16 cellular contexts compared by ENCODE assay signal in genomic region chr6:134512946-134513345, GRCh38.
A peak's percentile ranks its signal among the peaks of the same experiment; 100 is the strongest.
DNase-seq lines count a peak whose midpoint lies in the region; ATAC-seq and TF ChIP-seq lines count a peak whose summit lies in the region.
"Had no signal": no experiment of that assay in that cellular context is flagged by ENCODE, and none has a peak within 500 bp of the region (broad histone marks: within the 10 kb centered on the region; RNA-seq: fewer than 3 reads in every experiment).

No MANE protein-coding gene starts in this region.

- H2BK5ac ChIP-seq in mesendoderm (ENCODE audit: low read length) = no peak overlapping the region

- H4K5ac ChIP-seq in mesendoderm (ENCODE audit: low read length) = no peak overlapping the region

- no peak overlapping the region for H3K23ac ChIP-seq in mesendoderm (ENCODE audit: low read length)

- H3K4me1 Mint-ChIP-seq in MCF 10A (ENCODE audit: insufficient read depth, unreplicated experiment) = peaks cover 28% of the 10 kb centered on the region
- H3K4me1 Mint-ChIP-seq: natural killer cell had no signal

- H3K18ac ChIP-seq in mesendoderm (ENCODE audit: low read length) = no peak overlapping the region

- H3K4me2 ChIP-seq in mesendoderm (ENCODE audit: low read length) = no peak overlapping the region

- BruUV-seq in MCF 10A (replicated peaks; lab: Mats Ljungman, UMichigan) = no TSS peak

- no peak overlapping the region for H3K56ac ChIP-seq in mesendoderm (ENCODE audit: low read length)

- H3K36me3 ChIP-seq in breast epithelium (no peaks in the 10 kb centered on the region), thoracic aorta (no peaks in the 10 kb centered on the region), mesendoderm (ENCODE audit: control insufficient read depth, insufficient read depth, low read length) (no peaks in the 10 kb centered on the region)

- no peaks in the 10 kb centered on the region for H3K79me1 ChIP-seq in mesendoderm (ENCODE audit: low read length)

- no peak overlapping the region for H3K4ac ChIP-seq in mesendoderm (ENCODE audit: low read depth, low read length)

- intact Hi-C loops in breast epithelium (cut with DNase I; ENCODE audit: low total_unique reads) = no loop called here
- intact Hi-C loops in MCF 10A (cut with micrococcal nuclease) = no loop called here

- H3K4me3 ChIP-seq in breast epithelium = no peak overlapping the region
- no peak overlapping the region for H3K4me3 ChIP-seq in thoracic aorta
- H3K4me3 ChIP-seq in mesendoderm (ENCODE audit: low read length) = no peak overlapping the region
- H3K4me3 ChIP-seq: GM12878 had no signal

- no peak overlapping the region for H2BK15ac ChIP-seq in mesendoderm (replicated peaks; ENCODE audit: low read depth)

- CTCF ChIA-PET in MCF 10A (lab: Yijun Ruan, JAX) = interaction anchor here (0.6 to 2.2 kb wide), 2 partner anchors 23 to 170 kb away, joined by 3 to 10 read pairs; no protein-coding TSS in a partner anchor

- H3K27me3 ChIP-seq in breast epithelium (no peaks in the 10 kb centered on the region), layer of hippocampus (ENCODE audit: control insufficient read depth, insufficient read depth, low read length) (no peaks in the 10 kb centered on the region), thoracic aorta (replicated peaks; ENCODE audit: insufficient read depth) (no peaks in the 10 kb centered on the region), mesendoderm (ENCODE audit: insufficient read depth, low read length, poor library complexity) (no peaks in the 10 kb centered on the region)

- no peak overlapping the region for H2BK120ac ChIP-seq in mesendoderm (ENCODE audit: low read depth, low read length)

- no peak overlapping the region for H3K4me3 Mint-ChIP-seq in MCF 10A (ENCODE audit: unreplicated experiment)
- H3K4me3 Mint-ChIP-seq: activated B cell treated with CpG ODN at 0.5 μM for 24 hours, natural killer cell had no signal

- H4K8ac ChIP-seq in mesendoderm (ENCODE audit: low read depth, low read length) = no peak overlapping the region

- TF ChIP-seq CTCF in breast epithelium (IDR thresholded peaks at IDR 0.05) = no peak
- no peak for TF ChIP-seq CTCF in MCF 10A (IDR thresholded peaks at IDR 0.05; ENCODE audit: unreplicated experiment)
- TF ChIP-seq CTCF in thoracic aorta (IDR thresholded peaks at IDR 0.05) = no peak

- no CpG with 5 or more reads among the region's 2 CpGs for WGBS in mesendoderm (ENCODE audit: extremely low coverage, insufficient coverage, low lambda C conversion rate)

- H3K9ac ChIP-seq in mesendoderm (ENCODE audit: low read length) = no peak overlapping the region

- H3K79me2 ChIP-seq in mesendoderm (ENCODE audit: control insufficient read depth, insufficient read depth, low read length) = no peaks in the 10 kb centered on the region

- H2AK5ac ChIP-seq in mesendoderm (ENCODE audit: low read length) = no peak overlapping the region

- no peaks in the 10 kb centered on the region for H3K9me3 ChIP-seq in breast epithelium
- H3K9me3 ChIP-seq in thoracic aorta = no peaks in the 10 kb centered on the region

- DNase-seq in breast epithelium (ENCODE audit: low spot score in 2 of 2) = no peak
- no peak for DNase-seq in MCF 10A (ENCODE audit: unreplicated experiment)
- peak in 26 of 61 donors; percentile 8 to 61 (median 32) for DNase-seq in caudate nucleus (lab: John Stamatoyannopoulos, UW)
- no peak for DNase-seq in thoracic aorta (ENCODE audit: low spot score)
- DNase-seq in NAMALWA (ENCODE audit: low spot score) = no peak
- no peak for DNase-seq in mesendoderm
- no peak for DNase-seq in activated CD8-positive, alpha-beta memory T cell treated with anti-CD3 and anti-CD28 coated beads for 24 hours
- DNase-seq: ACHN, activated B cell treated with CpG ODN at 0.5 μM for 24 hours, DMS53, natural killer cell, NCI-H1694, NCI-H748 treated with DMSO at 0.1 percent for 48 hours, SIG-M5 had no signal

- ATAC-seq in thoracic aorta (ENCODE audit: insufficient number of reproducible peaks, low FRiP score, low read depth) = peak; percentile 12
- ATAC-seq: GM12878, natural killer cell had no signal

- no peaks in the 10 kb centered on the region for H3K27me3 Mint-ChIP-seq in MCF 10A (ENCODE audit: insufficient read depth, unreplicated experiment)
- H3K27me3 Mint-ChIP-seq: activated B cell treated with CpG ODN at 0.5 μM for 24 hours had no signal

- H3K27ac Mint-ChIP-seq in MCF 10A (ENCODE audit: low read depth, unreplicated experiment) = no peak overlapping the region
- H3K27ac Mint-ChIP-seq: activated B cell treated with CpG ODN at 0.5 μM for 24 hours, natural killer cell had no signal

- H3K36me3 Mint-ChIP-seq in MCF 10A (ENCODE audit: insufficient read depth, unreplicated experiment) = peaks cover 6% of the 10 kb centered on the region
- H3K36me3 Mint-ChIP-seq: natural killer cell had no signal

- POLR2A ChIA-PET in MCF 10A (lab: Yijun Ruan, JAX) = interaction anchor here (0.7 to 6.6 kb wide), 7 partner anchors 10 to 195 kb away, joined by 3 to 52 read pairs (median 4); partner anchors contain the start of gene SGK1

- peaks cover 6% of the 10 kb centered on the region for H3K9me3 Mint-ChIP-seq in MCF 10A (ENCODE audit: unreplicated experiment)
- H3K9me3 Mint-ChIP-seq: activated B cell treated with CpG ODN at 0.5 μM for 24 hours, natural killer cell had no signal

- no peaks in the 10 kb centered on the region for H3K4me1 ChIP-seq in breast epithelium
- H3K4me1 ChIP-seq in thoracic aorta (ENCODE audit: control insufficient read depth in 1 of 2, low read depth in 2 of 2) = peaks cover 0 to 20% of the 10 kb centered on the region in 2 donors
- H3K4me1 ChIP-seq in mesendoderm (ENCODE audit: control insufficient read depth, low read depth, low read length) = peaks cover 1% of the 10 kb centered on the region

- no peak for TF ChIP-seq POLR2A in breast epithelium (IDR thresholded peaks at IDR 0.05)

- H3K27ac ChIP-seq in breast epithelium (peak overlapping the region; percentile 8 to 52), caudate nucleus (ENCODE audit: low read depth, low read length) (peak overlapping the region; percentile 76), layer of hippocampus (ENCODE audit: low read depth, low read length) (peak overlapping the region; percentile 70), thoracic aorta (no peak overlapping the region), mesendoderm (ENCODE audit: low read depth, low read length) (no peak overlapping the region)

Comparison
In these comparisons a context has a peak if more than half of its experiments do, and no peak if none do; other contexts are left out.
1. H3K27ac ChIP-seq: peak in breast epithelium (2 of 2), caudate nucleus (single experiment) and layer of hippocampus (single experiment); none in thoracic aorta (0 of 2) and mesendoderm (single experiment).